21 cellular contexts compared by ENCODE assay signal in genomic region chr6:41645007-41645618, GRCh38. TPM values are rescaled to one million over a fixed set of nuclear protein-coding genes. Genes with fewer than 3 reads are reported as not detected.
DNase-seq lines count a peak whose midpoint lies in the region; ATAC-seq and TF ChIP-seq lines count a peak whose summit lies in the region.
"Had no signal": no experiment of that assay in that cellular context is flagged by ENCODE, and none has a peak within 500 bp of the region (broad histone marks: within the 10 kb centered on the region; RNA-seq: fewer than 3 reads in every experiment).

No MANE protein-coding gene starts in this region.

- BruUV-seq in Caco-2 (replicated peaks; lab: Mats Ljungman, UMichigan) = no TSS peak

- H3K36me3 Mint-ChIP-seq in Caco-2 (ENCODE audit: insufficient read depth, unreplicated experiment) (peaks cover 4% of the 10 kb centered on the region), osteocyte (ENCODE audit: unreplicated experiment) (peaks cover 26% of the 10 kb centered on the region)
- H3K36me3 Mint-ChIP-seq: activated naive CD8-positive, alpha-beta T cell; CD4-positive, alpha-beta memory T cell had no signal

- H3K4me3 Mint-ChIP-seq in Caco-2 (ENCODE audit: unreplicated experiment) (no peak overlapping the region), osteocyte (ENCODE audit: unreplicated experiment) (peak overlapping the region; percentile 34)
- H3K4me3 Mint-ChIP-seq: activated naive CD8-positive, alpha-beta T cell; CD4-positive, alpha-beta memory T cell had no signal

- H3K9me3 Mint-ChIP-seq in Caco-2 (ENCODE audit: unreplicated experiment) (no peaks in the 10 kb centered on the region), osteocyte (ENCODE audit: unreplicated experiment) (no peaks in the 10 kb centered on the region)
- H3K9me3 Mint-ChIP-seq: CD4-positive, alpha-beta memory T cell had no signal

- H3K27me3 ChIP-seq in Caco-2 (replicated peaks; ENCODE audit: control insufficient read depth, insufficient read depth, low read length) = no peaks in the 10 kb centered on the region
- H3K27me3 ChIP-seq: brain microvascular endothelial cell, right atrium auricular region, testis had no signal

- ATAC-seq in HG02763 (IDR thresholded peaks at IDR 0.05; ENCODE audit: unreplicated experiment) = no peak

- H3K4me1 Mint-ChIP-seq in Caco-2 (ENCODE audit: low read depth, unreplicated experiment) (peaks cover 17% of the 10 kb centered on the region), osteocyte (ENCODE audit: unreplicated experiment) (peaks cover 84% of the 10 kb centered on the region)
- H3K4me1 Mint-ChIP-seq: CD4-positive, alpha-beta memory T cell had no signal

- intact Hi-C loops in Caco-2 (cut with micrococcal nuclease; ENCODE audit: unreplicated experiment) = no loop called here

- H3K36me3 ChIP-seq in Caco-2 (ENCODE audit: control insufficient read depth, insufficient read depth, low read length) = no peaks in the 10 kb centered on the region
- H3K36me3 ChIP-seq: neutrophil, right atrium auricular region had no signal

- CTCF ChIA-PET in Caco-2 (lab: Charles Lee) (no interaction called here), RWPE1 (lab: Yijun Ruan, JAX) (no interaction called here)

- H3K4me3 ChIP-seq in Caco-2 (ENCODE audit: low read depth, low read length) (no peak overlapping the region), iPS-18c (ENCODE audit: insufficient read depth, low read depth, low read length) (peak overlapping the region; percentile 24)
- H3K4me3 ChIP-seq: PC-9, right atrium auricular region, testis had no signal

- DNase-seq in Caco-2 = peak in 1 of 2 experiments; percentile 17
- DNase-seq in RWPE1 (ENCODE audit: low spot score) = no peak
- no peak for DNase-seq in osteocyte (ENCODE audit: extremely low spot score, unreplicated experiment)
- no peak for DNase-seq in activated T-cell treated with anti-CD3 and anti-CD28 coated beads for 4 hours
- DNase-seq in NCI-H1105 treated with DMSO at 0.1 percent for 48 hours (lab: John Stamatoyannopoulos, UW) = no peak
- DNase-seq in GM20000 (ENCODE audit: low spot score) = no peak
- DNase-seq: activated T-cell treated with anti-CD3 and anti-CD28 coated beads, Interleukin-2, amount 50 U/mL, for 48 hours; brain microvascular endothelial cell; CD4-positive, alpha-beta memory T cell; midbrain; NCI-H1436; NCI-H774; PC-9; T-helper 9 cell; testis had no signal

- H3K27me3 Mint-ChIP-seq in Caco-2 (ENCODE audit: insufficient read depth, unreplicated experiment) (no peaks in the 10 kb centered on the region), osteocyte (ENCODE audit: unreplicated experiment) (no peaks in the 10 kb centered on the region)

- POLR2A ChIA-PET in Caco-2 (lab: Charles Lee) = no interaction called here
- POLR2A ChIA-PET in RWPE1 (lab: Yijun Ruan, JAX; ENCODE audit: low non-redundant PET) = no interaction called here

- peak overlapping the region; percentile 1 for H3K27ac Mint-ChIP-seq in Caco-2 (ENCODE audit: unreplicated experiment)
- H3K27ac Mint-ChIP-seq in osteocyte (ENCODE audit: unreplicated experiment) = peak overlapping the region; percentile 46
- H3K27ac Mint-ChIP-seq: activated naive CD8-positive, alpha-beta T cell; CD4-positive, alpha-beta memory T cell had no signal

- peaks cover 13% of the 10 kb centered on the region for H3K4me1 ChIP-seq in Caco-2
- H3K4me1 ChIP-seq: right atrium auricular region, testis had no signal

- peak overlapping the region; percentile 85 for H3K27ac ChIP-seq in RWPE1
- H3K27ac ChIP-seq: brain microvascular endothelial cell, neutrophil, PC-9, right atrium auricular region, testis had no signal

- H3K9me3 ChIP-seq in Caco-2 (no peaks in the 10 kb centered on the region), iPS-18c (ENCODE audit: control insufficient read depth, insufficient read depth, low read length) (no peaks in the 10 kb centered on the region)
- H3K9me3 ChIP-seq: neutrophil, right atrium auricular region, testis had no signal

- TF ChIP-seq CTCF in Caco-2 (IDR thresholded peaks at IDR 0.05; ENCODE audit: insufficient read depth in 1 of 2, low read depth in 1 of 2, low read length in 1 of 2, severe bottlenecking in 1 of 2, unreplicated experiment in 1 of 2) = no peak
- TF ChIP-seq CTCF in RWPE1 (conservative IDR thresholded peaks at IDR 0.05; ENCODE audit: low read depth) = no peak
- no peak for TF ChIP-seq CTCF in osteocyte (IDR thresholded peaks at IDR 0.05)
- TF ChIP-seq CTCF in GM20000 (IDR thresholded peaks at IDR 0.05; ENCODE audit: extremely low read depth, missing control alignments) = no peak

RNA-seq across cellular contexts. Expression of gene MDFI, which starts 6.8 kb away (rescaled TPM):
- 0.51 TPM in 1 of 2 replicates, not detected in the other for total RNA-seq in Caco-2 (2022)
- 74.1 and 75.9 TPM in 2 replicates for total RNA-seq in osteocyte
- total RNA-seq: CD4-positive, alpha-beta memory T cell; fibroblast of villous mesenchyme had no signal

Comparison
In these comparisons a context has a peak if more than half of its experiments do, and no peak if none do; other contexts are left out.
1. RNA of gene MDFI, which starts 6.8 kb away (total RNA-seq): 74.1 to 75.9 TPM in osteocyte; 0.51 TPM in Caco-2; every median in the first group is over 10 times any median in the second.